ENCODE assay signal across 8 cellular contexts in genomic region chr3:39178553-39178952, GRCh38. TPM values are rescaled to one million over a fixed set of nuclear protein-coding genes. Genes with fewer than 3 reads are reported as not detected.
DNase-seq lines count a peak whose midpoint lies in the region; ATAC-seq and TF ChIP-seq lines count a peak whose summit lies in the region.

No MANE protein-coding gene starts in this region.

- no peak for TF ChIP-seq POLR2A in gastrocnemius medialis (IDR thresholded peaks at IDR 0.05)

- intact Hi-C loops in gastrocnemius medialis (cut with DNase I; ENCODE audit: low total_unique reads) = no loop called here

- POLR2A ChIA-PET in T-cell (lab: Charles Lee) = interaction anchor here (0.6 to 1.4 kb wide), 3 partner anchors 10 to 29 kb away, joined by 3 to 4 read pairs (median 4); no protein-coding TSS in a partner anchor

- no peaks in the 10 kb centered on the region for H3K9me3 Mint-ChIP-seq in T-cell

- CTCF ChIA-PET in T-cell (lab: Charles Lee) = interaction anchor here (1.1 to 1.5 kb wide), 3 partner anchors 11 to 113 kb away, joined by 3 to 4 read pairs (median 4); no protein-coding TSS in a partner anchor

- DNase-seq in T-cell = no peak
- peak; percentile 65 for DNase-seq in fibroblast of villous mesenchyme (ENCODE audit: low read depth)
- DNase-seq in gastrocnemius medialis = no peak
- no peak for DNase-seq in occipital lobe (lab: John Stamatoyannopoulos, UW)
- no peak for DNase-seq in UCSD-AML1 (lab: John Stamatoyannopoulos, UW; ENCODE audit: unreplicated experiment)
- DNase-seq in HUDEP-2 (lab: John Stamatoyannopoulos, UW; ENCODE audit: unreplicated experiment in 76 of 76) = no peak
- DNase-seq in NCI-H1436 (lab: John Stamatoyannopoulos, UW) = no peak

- no peaks in the 10 kb centered on the region for H3K36me3 Mint-ChIP-seq in T-cell

- H3K27ac Mint-ChIP-seq in T-cell = peak overlapping the region in 1 of 2 donors; percentile 66

- peak overlapping the region; percentile 54; the same call in 1 of the 2 replicates for H3K4me3 ChIP-seq in GM08714 (ENCODE audit: low read length)
- peak overlapping the region; percentile 51 for H3K4me3 ChIP-seq in fibroblast of villous mesenchyme (ENCODE audit: low read depth, low read length)
- peak overlapping the region; percentile 57 to 66 (median 59) for H3K4me3 ChIP-seq in gastrocnemius medialis

- no peak for TF ChIP-seq CTCF in fibroblast of villous mesenchyme (IDR thresholded peaks at IDR 0.05; ENCODE audit: insufficient read depth, low read depth, low read length)
- TF ChIP-seq CTCF in gastrocnemius medialis (IDR thresholded peaks at IDR 0.05 in 4 of 5, conservative IDR thresholded peaks at IDR 0.05 in 1 of 5) = no peak

- peak overlapping the region; percentile 35 to 88 (median 70) for H3K4me3 Mint-ChIP-seq in T-cell

- peaks cover 25 to 41% of the 10 kb centered on the region in 2 donors for H3K4me1 ChIP-seq in gastrocnemius medialis

- ATAC-seq in T-cell (replicated peaks in 1 of 4) = no peak
- ATAC-seq in gastrocnemius medialis = no peak

- H3K9me3 ChIP-seq in gastrocnemius medialis = no peaks in the 10 kb centered on the region

- peak overlapping the region; percentile 83 to 100 (median 84) for H3K27ac ChIP-seq in gastrocnemius medialis

- in situ Hi-C loops in gastrocnemius medialis (cut with MboI; ENCODE audit: low sequenced_read_pairs in 4 of 4) = loop anchor here in 1 of 4 donors (25.0 kb wide), 1 partner anchor 1284 kb away; the partner anchor contains the start of gene RPL14

- peaks cover 0 to 5% of the 10 kb centered on the region in 2 donors for H3K36me3 ChIP-seq in gastrocnemius medialis

- H3K27me3 Mint-ChIP-seq in T-cell = no peaks in the 10 kb centered on the region

- peaks cover 33 to 43% (median 37%) of the 10 kb centered on the region in 3 donors for H3K4me1 Mint-ChIP-seq in T-cell

- H3K27me3 ChIP-seq in gastrocnemius medialis = no peaks in the 10 kb centered on the region

RNA-seq across cellular contexts. Expression of gene XIRP1, which starts 13.8 kb away (rescaled TPM):
- total RNA-seq in T-cell (not detected), fibroblast of villous mesenchyme (under 0.01 TPM in 1 of 2 replicates, not detected in the other), gastrocnemius medialis (100 to 1,000 TPM in 2 of 4 donors, 10 to 100 TPM in 2; 52.4 to 329 (median 128) TPM), occipital lobe (not detected)

RNA-seq across cellular contexts. Expression of gene CSRNP1, which starts 25.2 kb away (rescaled TPM):
- 100 to 1,000 TPM in 2 of 5 donors, 10 to 100 TPM in 3; 19.5 to 302 (median 25.0) TPM for total RNA-seq in T-cell
- 16.8 and 20.7 TPM in 2 replicates for total RNA-seq in fibroblast of villous mesenchyme
- total RNA-seq in gastrocnemius medialis = 10 to 100 TPM; 27.5 to 66.8 (median 42.3) TPM
- 5.9 TPM for total RNA-seq in occipital lobe

Comparison
In these comparisons a context has a peak if more than half of its experiments do, and no peak if none do; other contexts are left out.
1. RNA of gene XIRP1, which starts 13.8 kb away (total RNA-seq): 52.4 to 329 TPM in gastrocnemius medialis; not detected in T-cell, under 0.01 TPM in fibroblast of villous mesenchyme and not detected in occipital lobe (single experiment); every median in the first group is over 10 times any median in the second.
2. Peak in every context shown above with its lines, with median percentiles within 50 percentile points of each other: H3K4me3 ChIP-seq.